1 cellular context compared by ENCODE assay signal in genomic region chr22:44975444-44976262, GRCh38.
TF ChIP-seq lines count a peak whose summit lies in the region.

No MANE protein-coding gene starts in this region.

TF ChIP-seq in WTC11, 78 proteins besides CTCF, POLR2A, EP300 and RAD21 (continued from another document):
- TF ChIP-seq FOXK1 (CRISPR knock-in tag; IDR thresholded peaks at IDR 0.05) (peak; percentile 88), ZNF423 (CRISPR knock-in tag; IDR thresholded peaks at IDR 0.05) (no peak), ZNF232 (CRISPR knock-in tag; IDR thresholded peaks at IDR 0.05) (peak; percentile 99), AR (CRISPR knock-in tag; IDR thresholded peaks at IDR 0.05) (peak; percentile 24; the same call in 1 of the 2 replicates), ZNF121 (CRISPR knock-in tag; IDR thresholded peaks at IDR 0.05) (peak; percentile 88), NR2C2 (CRISPR knock-in tag; IDR thresholded peaks at IDR 0.05) (peak; percentile 79), TEAD1 (CRISPR knock-in tag; IDR thresholded peaks at IDR 0.05) (peak; percentile 95), CBFB (CRISPR knock-in tag; IDR thresholded peaks at IDR 0.05; ENCODE audit: low read depth) (peak; percentile 84; the same call in 1 of the 2 replicates), E2F5 (CRISPR knock-in tag; IDR thresholded peaks at IDR 0.05) (peak; percentile 68; the same call in 1 of the 2 replicates), JAZF1 (CRISPR knock-in tag; IDR thresholded peaks at IDR 0.05) (no peak), FOXP4 (CRISPR knock-in tag; IDR thresholded peaks at IDR 0.05) (peak; percentile 95), NR1H2 (CRISPR knock-in tag; IDR thresholded peaks at IDR 0.05) (no peak; the same call in 1 of the 2 replicates), PREB (CRISPR knock-in tag; IDR thresholded peaks at IDR 0.05; ENCODE audit: borderline replicate concordance) (no peak), NR3C1 (CRISPR knock-in tag; conservative IDR thresholded peaks at IDR 0.05; ENCODE audit: low read depth) (peak; percentile 82; the same call in 1 of the 2 replicates), ATF1 (CRISPR knock-in tag; IDR thresholded peaks at IDR 0.05) (peak; percentile 82; the same call in 1 of the 2 replicates), ZNF219 (CRISPR knock-in tag; IDR thresholded peaks at IDR 0.05; ENCODE audit: borderline replicate concordance) (peak; percentile 85; the same call in 1 of the 2 replicates), ZNF263 (CRISPR knock-in tag; IDR thresholded peaks at IDR 0.05; ENCODE audit: low read depth) (no peak; the same call in 1 of the 2 replicates), ZNF317 (CRISPR knock-in tag; IDR thresholded peaks at IDR 0.05; ENCODE audit: borderline replicate concordance, low read depth) (peak; percentile 52; the same call in 1 of the 2 replicates), EMX1 (CRISPR knock-in tag; IDR thresholded peaks at IDR 0.05) (peak; percentile 86; the same call in 1 of the 2 replicates), SP1 (CRISPR knock-in tag; conservative IDR thresholded peaks at IDR 0.05) (peak; percentile 96), ZMAT4 (CRISPR knock-in tag; IDR thresholded peaks at IDR 0.05) (no peak), SOX15 (CRISPR knock-in tag; IDR thresholded peaks at IDR 0.05) (no peak), TEAD4 (CRISPR knock-in tag; IDR thresholded peaks at IDR 0.05) (no peak; the same call in 1 of the 2 replicates), SMAD3 (CRISPR knock-in tag; IDR thresholded peaks at IDR 0.05; ENCODE audit: borderline replicate concordance) (peak; percentile 98), GTF2I (CRISPR knock-in tag; conservative IDR thresholded peaks at IDR 0.05) (peak; percentile 55; the same call in 1 of the 2 replicates), MXD4 (CRISPR knock-in tag; IDR thresholded peaks at IDR 0.05; ENCODE audit: borderline replicate concordance) (no peak), ZSCAN18 (CRISPR knock-in tag; IDR thresholded peaks at IDR 0.05) (no peak), NFATC4 (CRISPR knock-in tag; IDR thresholded peaks at IDR 0.05) (0 out of 2 replicates have a peak, but pooled peaks have one; percentile 49), CREM (CRISPR knock-in tag; IDR thresholded peaks at IDR 0.05) (peak; percentile 85), ZNF138 (CRISPR knock-in tag; conservative IDR thresholded peaks at IDR 0.05) (peak; percentile 93)
- TF ChIP-seq, protein P1, sequence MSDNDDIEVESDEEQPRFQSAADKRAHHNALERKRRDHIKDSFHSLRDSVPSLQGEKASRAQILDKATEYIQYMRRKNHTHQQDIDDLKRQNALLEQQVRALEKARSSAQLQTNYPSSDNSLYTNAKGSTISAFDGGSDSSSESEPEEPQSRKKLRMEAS (CRISPR knock-in tag; IDR thresholded peaks at IDR 0.05) = peak; percentile 51; the same call in 1 of the 2 replicates
- TF ChIP-seq, protein P2, sequence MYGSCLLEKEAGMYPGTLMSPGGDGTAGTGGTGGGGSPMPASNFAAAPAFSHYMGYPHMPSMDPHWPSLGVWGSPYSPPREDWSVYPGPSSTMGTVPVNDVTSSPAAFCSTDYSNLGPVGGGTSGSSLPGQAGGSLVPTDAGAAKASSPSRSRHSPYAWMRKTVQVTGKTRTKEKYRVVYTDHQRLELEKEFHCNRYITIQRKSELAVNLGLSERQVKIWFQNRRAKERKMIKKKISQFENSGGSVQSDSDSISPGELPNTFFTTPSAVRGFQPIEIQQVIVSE (CRISPR knock-in tag; IDR thresholded peaks at IDR 0.05; ENCODE audit: borderline replicate concordance) = no peak
- TF ChIP-seq, protein P3, sequence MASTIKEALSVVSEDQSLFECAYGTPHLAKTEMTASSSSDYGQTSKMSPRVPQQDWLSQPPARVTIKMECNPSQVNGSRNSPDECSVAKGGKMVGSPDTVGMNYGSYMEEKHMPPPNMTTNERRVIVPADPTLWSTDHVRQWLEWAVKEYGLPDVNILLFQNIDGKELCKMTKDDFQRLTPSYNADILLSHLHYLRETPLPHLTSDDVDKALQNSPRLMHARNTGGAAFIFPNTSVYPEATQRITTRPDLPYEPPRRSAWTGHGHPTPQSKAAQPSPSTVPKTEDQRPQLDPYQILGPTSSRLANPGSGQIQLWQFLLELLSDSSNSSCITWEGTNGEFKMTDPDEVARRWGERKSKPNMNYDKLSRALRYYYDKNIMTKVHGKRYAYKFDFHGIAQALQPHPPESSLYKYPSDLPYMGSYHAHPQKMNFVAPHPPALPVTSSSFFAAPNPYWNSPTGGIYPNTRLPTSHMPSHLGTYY (CRISPR knock-in tag; IDR thresholded peaks at IDR 0.05) = no peak
- TF ChIP-seq, protein P4, sequence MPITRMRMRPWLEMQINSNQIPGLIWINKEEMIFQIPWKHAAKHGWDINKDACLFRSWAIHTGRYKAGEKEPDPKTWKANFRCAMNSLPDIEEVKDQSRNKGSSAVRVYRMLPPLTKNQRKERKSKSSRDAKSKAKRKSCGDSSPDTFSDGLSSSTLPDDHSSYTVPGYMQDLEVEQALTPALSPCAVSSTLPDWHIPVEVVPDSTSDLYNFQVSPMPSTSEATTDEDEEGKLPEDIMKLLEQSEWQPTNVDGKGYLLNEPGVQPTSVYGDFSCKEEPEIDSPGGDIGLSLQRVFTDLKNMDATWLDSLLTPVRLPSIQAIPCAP (CRISPR knock-in tag; IDR thresholded peaks at IDR 0.05) = peak; percentile 86
- TF ChIP-seq, protein P5, sequence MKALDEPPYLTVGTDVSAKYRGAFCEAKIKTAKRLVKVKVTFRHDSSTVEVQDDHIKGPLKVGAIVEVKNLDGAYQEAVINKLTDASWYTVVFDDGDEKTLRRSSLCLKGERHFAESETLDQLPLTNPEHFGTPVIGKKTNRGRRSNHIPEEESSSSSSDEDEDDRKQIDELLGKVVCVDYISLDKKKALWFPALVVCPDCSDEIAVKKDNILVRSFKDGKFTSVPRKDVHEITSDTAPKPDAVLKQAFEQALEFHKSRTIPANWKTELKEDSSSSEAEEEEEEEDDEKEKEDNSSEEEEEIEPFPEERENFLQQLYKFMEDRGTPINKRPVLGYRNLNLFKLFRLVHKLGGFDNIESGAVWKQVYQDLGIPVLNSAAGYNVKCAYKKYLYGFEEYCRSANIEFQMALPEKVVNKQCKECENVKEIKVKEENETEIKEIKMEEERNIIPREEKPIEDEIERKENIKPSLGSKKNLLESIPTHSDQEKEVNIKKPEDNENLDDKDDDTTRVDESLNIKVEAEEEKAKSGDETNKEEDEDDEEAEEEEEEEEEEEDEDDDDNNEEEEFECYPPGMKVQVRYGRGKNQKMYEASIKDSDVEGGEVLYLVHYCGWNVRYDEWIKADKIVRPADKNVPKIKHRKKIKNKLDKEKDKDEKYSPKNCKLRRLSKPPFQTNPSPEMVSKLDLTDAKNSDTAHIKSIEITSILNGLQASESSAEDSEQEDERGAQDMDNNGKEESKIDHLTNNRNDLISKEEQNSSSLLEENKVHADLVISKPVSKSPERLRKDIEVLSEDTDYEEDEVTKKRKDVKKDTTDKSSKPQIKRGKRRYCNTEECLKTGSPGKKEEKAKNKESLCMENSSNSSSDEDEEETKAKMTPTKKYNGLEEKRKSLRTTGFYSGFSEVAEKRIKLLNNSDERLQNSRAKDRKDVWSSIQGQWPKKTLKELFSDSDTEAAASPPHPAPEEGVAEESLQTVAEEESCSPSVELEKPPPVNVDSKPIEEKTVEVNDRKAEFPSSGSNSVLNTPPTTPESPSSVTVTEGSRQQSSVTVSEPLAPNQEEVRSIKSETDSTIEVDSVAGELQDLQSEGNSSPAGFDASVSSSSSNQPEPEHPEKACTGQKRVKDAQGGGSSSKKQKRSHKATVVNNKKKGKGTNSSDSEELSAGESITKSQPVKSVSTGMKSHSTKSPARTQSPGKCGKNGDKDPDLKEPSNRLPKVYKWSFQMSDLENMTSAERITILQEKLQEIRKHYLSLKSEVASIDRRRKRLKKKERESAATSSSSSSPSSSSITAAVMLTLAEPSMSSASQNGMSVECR (CRISPR knock-in tag; IDR thresholded peaks at IDR 0.05; ENCODE audit: borderline replicate concordance) = peak; percentile 96
- TF ChIP-seq, protein P6, sequence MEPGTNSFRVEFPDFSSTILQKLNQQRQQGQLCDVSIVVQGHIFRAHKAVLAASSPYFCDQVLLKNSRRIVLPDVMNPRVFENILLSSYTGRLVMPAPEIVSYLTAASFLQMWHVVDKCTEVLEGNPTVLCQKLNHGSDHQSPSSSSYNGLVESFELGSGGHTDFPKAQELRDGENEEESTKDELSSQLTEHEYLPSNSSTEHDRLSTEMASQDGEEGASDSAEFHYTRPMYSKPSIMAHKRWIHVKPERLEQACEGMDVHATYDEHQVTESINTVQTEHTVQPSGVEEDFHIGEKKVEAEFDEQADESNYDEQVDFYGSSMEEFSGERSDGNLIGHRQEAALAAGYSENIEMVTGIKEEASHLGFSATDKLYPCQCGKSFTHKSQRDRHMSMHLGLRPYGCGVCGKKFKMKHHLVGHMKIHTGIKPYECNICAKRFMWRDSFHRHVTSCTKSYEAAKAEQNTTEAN (CRISPR knock-in tag; IDR thresholded peaks at IDR 0.05) = peak; percentile 97
